Comparison of ENCODE assay signal across 8 cellular contexts in genomic region chr12:24719293-24719721, GRCh38.
A peak's percentile ranks its signal among the peaks of the same experiment; 100 is the strongest.
DNase-seq lines count a peak whose midpoint lies in the region; ATAC-seq, FAIRE-seq and TF ChIP-seq lines count a peak whose summit lies in the region.

No MANE protein-coding gene starts in this region.

- in situ Hi-C loops in mammary epithelial cell (cut with MboI; ENCODE audit: low sequenced_read_pairs in 2 of 2), result no loop called here

- TF ChIP-seq CTCF in A673 (conservative IDR thresholded peaks at IDR 0.05; ENCODE audit: low read depth, low read length) (no peak), mammary epithelial cell (conservative IDR thresholded peaks at IDR 0.05 in 1 of 2, IDR thresholded peaks at IDR 0.05 in 1 of 2; ENCODE audit: extremely low read depth in 1 of 2, insufficient read depth in 1 of 2, low read depth in 1 of 2, low read length in 2 of 2) (no peak), kidney (IDR thresholded peaks at IDR 0.05; ENCODE audit: borderline replicate concordance, extremely low read depth, insufficient read depth) (no peak)

- DNase-seq in A673 (ENCODE audit: low spot score) (peak; percentile 35), mammary epithelial cell (peak; percentile 87), NCI-H524 treated with DMSO at 0.1 percent for 48 hours (lab: John Stamatoyannopoulos, UW) (no peak), kidney (no peak), frontal cortex (ENCODE audit: low spot score in 2 of 2) (no peak)
- DNase-seq in stimulated activated CD8-positive, alpha-beta memory T cell treated with anti-CD3 and anti-CD28 coated beads, Interleukin-7, amount 100 ng/mL, for 24 hours (ENCODE audit: low read depth), result peak; percentile 24

- H3K27ac ChIP-seq in A673 (ENCODE audit: low read depth, low read length, poor library complexity, severe bottlenecking) (no peak overlapping the region), mammary epithelial cell (ENCODE audit: insufficient read depth, low read depth, low read length) (peak overlapping the region; percentile 43), kidney (ENCODE audit: low read depth in 2 of 2, low read length in 2 of 2) (no peak overlapping the region)

- H3K4me2 ChIP-seq in mammary epithelial cell (ENCODE audit: insufficient read depth, low read depth, low read length), result peak overlapping the region; percentile 44

- CTCF ChIA-PET in A673 (lab: Charles Lee), result no interaction called here
- CTCF ChIA-PET in mammary epithelial cell (lab: Charles Lee; ENCODE audit: low non-redundant PET), result interaction anchor here (0.6 kb wide), 1 partner anchor 59 kb away, joined by 4 read pairs; no protein-coding TSS in a partner anchor

- BruUV-seq in A673 (replicated peaks; lab: Mats Ljungman, UMichigan) (no TSS peak), mammary epithelial cell (replicated peaks; lab: Mats Ljungman, UMichigan) (no TSS peak)

- dilution Hi-C loops in mammary epithelial cell (cut with HindIII; ENCODE audit: low sequenced_read_pairs), result no loop called here

- no peaks in the 10 kb centered on the region for H3K79me2 ChIP-seq in mammary epithelial cell (ENCODE audit: insufficient read depth, low read length)

- FAIRE-seq in kidney (lab: Jason Lieb, UNC), result no peak
- FAIRE-seq in frontal cortex (lab: Jason Lieb, UNC), result no peak

- H3K36me3 ChIP-seq in A673 (ENCODE audit: insufficient read depth, low read length, poor library complexity, severe bottlenecking) (no peaks in the 10 kb centered on the region), mammary epithelial cell (ENCODE audit: insufficient read depth, low read length) (no peaks in the 10 kb centered on the region), kidney (ENCODE audit: control insufficient read depth in 1 of 2, insufficient read depth in 2 of 2, low read length in 2 of 2) (no peaks in the 10 kb centered on the region)

- H3K4me3 ChIP-seq in A673 (ENCODE audit: low read depth, low read length, poor library complexity, severe bottlenecking) (no peak overlapping the region), mammary epithelial cell (replicated peaks in 1 of 3; ENCODE audit: insufficient read depth in 1 of 3, low read depth in 2 of 3, low read length in 3 of 3) (no peak overlapping the region), kidney (ENCODE audit: low read length in 2 of 2) (no peak overlapping the region)

- ATAC-seq in GM19463 (IDR thresholded peaks at IDR 0.05; ENCODE audit: unreplicated experiment) (peak; percentile 96), HG03565 (IDR thresholded peaks at IDR 0.05; ENCODE audit: unreplicated experiment) (peak; percentile 88)

- intact Hi-C loops in A673 (cut with micrococcal nuclease; ENCODE audit: unreplicated experiment) (no loop called here), mammary epithelial cell (cut with micrococcal nuclease) (no loop called here), kidney (cut with DNase I) (no loop called here)

- POLR2A ChIA-PET in A673 (lab: Charles Lee; ENCODE audit: low non-redundant PET), result no interaction called here

- 83% methylated on average over 1 of the region's 1 CpG for WGBS in mammary epithelial cell (ENCODE audit: low coverage, missing lambda C conversion rate)

- H3K27me3 ChIP-seq in A673 (replicated peaks; ENCODE audit: insufficient read depth, low read depth, low read length, poor library complexity) (no peaks in the 10 kb centered on the region), mammary epithelial cell (ENCODE audit: insufficient read depth, low read length) (no peaks in the 10 kb centered on the region)

- H3K9ac ChIP-seq in mammary epithelial cell (ENCODE audit: insufficient read depth, low read length), result no peak overlapping the region
- H3K9ac ChIP-seq in kidney (ENCODE audit: low read length in 2 of 2), result no peak overlapping the region

- H2AFZ ChIP-seq in mammary epithelial cell (ENCODE audit: low read depth, low read length), result peak overlapping the region; percentile 54

- no peaks in the 10 kb centered on the region for H3K4me1 ChIP-seq in A673 (ENCODE audit: insufficient read depth, low read length, poor library complexity, severe bottlenecking)
- H3K4me1 ChIP-seq in mammary epithelial cell (ENCODE audit: insufficient read depth, low read length), result peaks cover 15% of the 10 kb centered on the region
- no peaks in the 10 kb centered on the region for H3K4me1 ChIP-seq in kidney (ENCODE audit: control insufficient read depth in 1 of 2, insufficient read depth in 1 of 2, low read depth in 1 of 2, low read length in 2 of 2)

- H3K9me3 ChIP-seq in A673 (ENCODE audit: low read depth, low read length, poor library complexity, severe bottlenecking) (peaks cover 4% of the 10 kb centered on the region), mammary epithelial cell (replicated peaks; ENCODE audit: insufficient read depth, low read length) (no peaks in the 10 kb centered on the region), kidney (ENCODE audit: control insufficient read depth in 1 of 2, low read length in 2 of 2) (no peaks in the 10 kb centered on the region)

- H4K20me1 ChIP-seq in mammary epithelial cell (ENCODE audit: insufficient read depth, low read length), result no peaks in the 10 kb centered on the region

Comparison
In these comparisons a context has a peak if more than half of its experiments do, and no peak if none do; other contexts are left out.
1. DNase-seq: peak in A673 (single experiment), mammary epithelial cell (single experiment) and stimulated activated CD8-positive, alpha-beta memory T cell treated with anti-CD3 and anti-CD28 coated beads, Interleukin-7, amount 100 ng/mL, for 24 hours (single experiment); none in NCI-H524 treated with DMSO at 0.1 percent for 48 hours (single experiment), kidney (single experiment) and frontal cortex (0 of 2).